In genomic region chr16:16092925-16093624, GRCh38 we compare ENCODE assay signal across 15 cellular contexts.
A peak's percentile ranks its signal among the peaks of the same experiment; 100 is the strongest.
DNase-seq lines count a peak whose midpoint lies in the region; ATAC-seq, FAIRE-seq and TF ChIP-seq lines count a peak whose summit lies in the region.
"Had no signal": no experiment of that assay in that cellular context is flagged by ENCODE, and none has a peak within 500 bp of the region (broad histone marks: within the 10 kb centered on the region; RNA-seq: fewer than 3 reads in every experiment).

No MANE protein-coding gene starts in this region.

- TF ChIP-seq POLR2A in K562 (conservative IDR thresholded peaks at IDR 0.05) = no peak

- no TSS peak for BruUV-seq in K562 (replicated peaks; lab: Mats Ljungman, UMichigan)

- peaks cover 75% of the 10 kb centered on the region; the same call in 2 of the 3 replicates for H3K36me3 ChIP-seq in K562 (ENCODE audit: control insufficient read depth, insufficient read depth, low read length)

- intact Hi-C loops in K562 (cut with micrococcal nuclease) = no loop called here

- no peaks in the 10 kb centered on the region for H3K27me3 ChIP-seq in K562 (ENCODE audit: control insufficient read depth in 2 of 2, insufficient read depth in 2 of 2, low read length in 2 of 2)
- H3K27me3 ChIP-seq: heart left ventricle had no signal

- no peak overlapping the region for H2AFZ ChIP-seq in K562 (ENCODE audit: low read depth, low read length)

- ATAC-seq in K562 = no peak
- no peak for ATAC-seq in GM18520 (IDR thresholded peaks at IDR 0.05; ENCODE audit: unreplicated experiment)
- no peak for ATAC-seq in HG02759 (IDR thresholded peaks at IDR 0.05; ENCODE audit: unreplicated experiment)
- ATAC-seq in HG02938 (IDR thresholded peaks at IDR 0.05; ENCODE audit: unreplicated experiment) = no peak
- no peak for ATAC-seq in GM21360 (IDR thresholded peaks at IDR 0.05; ENCODE audit: unreplicated experiment)
- ATAC-seq: heart left ventricle, Right ventricle myocardium inferior had no signal

- no peak for TF ChIP-seq EP300 in K562 (IDR thresholded peaks at IDR 0.05; ENCODE audit: low read length)

- H3K4me3 ChIP-seq in K562 = no peak overlapping the region
- H3K4me3 ChIP-seq: coronary artery, heart left ventricle had no signal

- no peak overlapping the region for H3K9ac ChIP-seq in K562 (ENCODE audit: insufficient read depth in 1 of 2, low read depth in 2 of 2, low read length in 2 of 2)

- no peaks in the 10 kb centered on the region for H3K9me1 ChIP-seq in K562 (ENCODE audit: control insufficient read depth, insufficient read depth, low read length)

- TF ChIP-seq CTCF in K562 (IDR thresholded peaks at IDR 0.05 in 2 of 3, conservative IDR thresholded peaks at IDR 0.05 in 1 of 3; ENCODE audit: insufficient read depth in 2 of 3, low read depth in 1 of 3, low read length in 3 of 3) = no peak

- DNase-seq in CD1c-positive myeloid dendritic cell (ENCODE audit: extremely low spot score) (peak; percentile 5), NCI-H2029 (lab: John Stamatoyannopoulos, UW) (peak; percentile 71), K562 (ENCODE audit: extremely low read depth in 1 of 4, low spot score in 3 of 4) (no peak), myocyte (ENCODE audit: low read depth) (peak; percentile 19)
- DNase-seq: activated B cell treated with CpG ODN at 0.5 μM for 24 hours; midbrain; NCI-H146; stimulated activated CD4-positive, alpha-beta T cell treated with anti-CD3 and anti-CD28 coated beads, Interleukin-12 subunit alpha, Interleukin-12 subunit beta, amount 100 ng/mL, for 4 hours had no signal

- in situ Hi-C loops in K562 (cut with MboI) = no loop called here

- H3K9me3 ChIP-seq in K562 (replicated peaks; ENCODE audit: control insufficient read depth, insufficient read depth, low read depth, low read length) = no peaks in the 10 kb centered on the region
- H3K9me3 ChIP-seq: heart left ventricle had no signal

- H3K27ac ChIP-seq in K562 (ENCODE audit: extremely low read depth, low read depth, low read length) = no peak overlapping the region

- CTCF ChIA-PET in K562 (lab: Yijun Ruan, JAX; ENCODE audit: low intra/inter-chr PET ratio) = no interaction called here

- no peaks in the 10 kb centered on the region for H3K4me1 ChIP-seq in K562 (replicated peaks in 1 of 2; ENCODE audit: control insufficient read depth in 2 of 2, insufficient read depth in 2 of 2, low read length in 2 of 2)

- no peak for TF ChIP-seq RAD21 in K562 (CRISPR knock-in tag; conservative IDR thresholded peaks at IDR 0.05 in 1 of 2, IDR thresholded peaks at IDR 0.05 in 1 of 2)

- WGBS in K562 (ENCODE audit: insufficient coverage, low coverage, missing lambda C conversion rate) = 90% methylated on average over 8 of the region's 9 CpGs

- H3K4me2 ChIP-seq in K562 (ENCODE audit: insufficient read depth, low read length) = no peak overlapping the region

- POLR2A ChIA-PET in K562 (lab: Yijun Ruan, JAX) = no interaction called here

- peak; percentile 6 for FAIRE-seq in K562 (lab: Jason Lieb, UNC)

- H4K20me1 ChIP-seq in K562 (replicated peaks; ENCODE audit: control insufficient read depth, insufficient read depth, low read length) = no peaks in the 10 kb centered on the region

- no peaks in the 10 kb centered on the region for H3K79me2 ChIP-seq in K562 (ENCODE audit: control insufficient read depth, insufficient read depth, low read length)

TF ChIP-seq in K562, 482 proteins besides CTCF, POLR2A, EP300 and RAD21 (continues in another document):
- no peak for TF ChIP-seq ARID3A (IDR thresholded peaks at IDR 0.05; ENCODE audit: borderline replicate concordance, low read depth, low read length)
- no peak for TF ChIP-seq SIN3B (IDR thresholded peaks at IDR 0.05; ENCODE audit: low read depth)
- no peak for TF ChIP-seq FOXP4 (CRISPR knock-in tag; IDR thresholded peaks at IDR 0.05; ENCODE audit: borderline replicate concordance)
- no peak for TF ChIP-seq SFPQ (IDR thresholded peaks at IDR 0.05; ENCODE audit: low read depth, low read length)
- TF ChIP-seq RBM22 (IDR thresholded peaks at IDR 0.05; ENCODE audit: low read depth, low read length, poor library complexity, severe bottlenecking) = no peak
- TF ChIP-seq RBM34 (IDR thresholded peaks at IDR 0.05; ENCODE audit: borderline replicate concordance, insufficient read depth, low read length) = no peak
- TF ChIP-seq MAFF (IDR thresholded peaks at IDR 0.05; ENCODE audit: low read length) = 0 out of 2 replicates have a peak, but pooled peaks have one; percentile 9
- no peak for TF ChIP-seq TARDBP (IDR thresholded peaks at IDR 0.05)
- TF ChIP-seq ZNF507 (tag; conservative IDR thresholded peaks at IDR 0.05) = no peak
- TF ChIP-seq FOSL1 (tag; conservative IDR thresholded peaks at IDR 0.05) = no peak
- TF ChIP-seq SOX6 (IDR thresholded peaks at IDR 0.05) = no peak
- no peak for TF ChIP-seq BHLHE40 (IDR thresholded peaks at IDR 0.05; ENCODE audit: low read length)
- TF ChIP-seq RHOXF2B (CRISPR knock-in tag; conservative IDR thresholded peaks at IDR 0.05) = no peak
- no peak for TF ChIP-seq PHF20 (IDR thresholded peaks at IDR 0.05; ENCODE audit: partially characterized antibody)
- TF ChIP-seq BCOR (IDR thresholded peaks at IDR 0.05) = peak; percentile 61; the same call in 1 of the 2 replicates
- TF ChIP-seq ZBTB2 (IDR thresholded peaks at IDR 0.05) = no peak
- TF ChIP-seq ZNF583 (CRISPR knock-in tag; IDR thresholded peaks at IDR 0.05) = no peak
- TF ChIP-seq RBM25 (IDR thresholded peaks at IDR 0.05; ENCODE audit: low read depth, low read length, severe bottlenecking) = peak; percentile 59
- TF ChIP-seq PKNOX1 (IDR thresholded peaks at IDR 0.05) = no peak

Comparison
In these comparisons a context has a peak if more than half of its experiments do, and no peak if none do; other contexts are left out.
1. DNase-seq: peak in CD1c-positive myeloid dendritic cell (single experiment), NCI-H2029 (single experiment) and myocyte (single experiment); none in K562 (0 of 4).